In genomic region chr20:21615617-21616080, GRCh38 we compare ENCODE assay signal across 7 cellular contexts.
A peak's percentile ranks its signal among the peaks of the same experiment; 100 is the strongest.
DNase-seq lines count a peak whose midpoint lies in the region; ATAC-seq and TF ChIP-seq lines count a peak whose summit lies in the region.

No MANE protein-coding gene starts in this region.

- H3K36me3 ChIP-seq in GM06990 (ENCODE audit: control insufficient read depth, insufficient read depth, low read length), result no peaks in the 10 kb centered on the region
- H3K36me3 ChIP-seq in HEK293 (ENCODE audit: control insufficient read depth in 2 of 2, insufficient read depth in 1 of 2, low read length in 2 of 2), result no peaks in the 10 kb centered on the region
- no peaks in the 10 kb centered on the region for H3K36me3 ChIP-seq in mucosa of descending colon (ENCODE audit: low read depth)

- DNase-seq in GM06990 (ENCODE audit: extremely low read depth, insufficient read length), result peak; percentile 20
- DNase-seq in NCI-H2171 treated with DMSO at 0.1 percent for 48 hours (lab: John Stamatoyannopoulos, UW), result peak; percentile 77
- DNase-seq in activated CD4-positive, alpha-beta T cell treated with anti-CD3 and anti-CD28 coated beads for 4 hours, result peak; percentile 4 to 35
- peak in 2 of 3 experiments; percentile 0 to 4 for DNase-seq in effector memory CD8-positive, alpha-beta T cell
- peak in 2 of 3 donors; percentile 59 to 65 for DNase-seq in mucosa of descending colon
- peak; percentile 96 for DNase-seq in superior temporal gyrus (ENCODE audit: extremely low spot score)

- intact Hi-C loops in mucosa of descending colon (cut with DNase I, micrococcal nuclease), result no loop called here

- no peak overlapping the region for H3K27ac ChIP-seq in HEK293 (ENCODE audit: extremely low read depth, low read depth, low read length)

- no peaks in the 10 kb centered on the region for H3K4me1 Mint-ChIP-seq in effector memory CD8-positive, alpha-beta T cell (ENCODE audit: low read depth in 2 of 2)

- POLR2A ChIA-PET in HEK293 (lab: Yijun Ruan, JAX), result no interaction called here

- no peaks in the 10 kb centered on the region for H3K9me3 Mint-ChIP-seq in effector memory CD8-positive, alpha-beta T cell

- TF ChIP-seq CTCF in GM06990 (IDR thresholded peaks at IDR 0.05; ENCODE audit: insufficient read depth, low read length, poor library complexity, severe bottlenecking) (peak; percentile 93), HEK293 (tag by site-specific recombination; IDR thresholded peaks at IDR 0.05) (peak; percentile 75), mucosa of descending colon (IDR thresholded peaks at IDR 0.05) (peak; percentile 40)

- no peak overlapping the region for H3K27ac Mint-ChIP-seq in effector memory CD8-positive, alpha-beta T cell

- CTCF ChIA-PET in HEK293 (lab: Yijun Ruan, JAX), result interaction anchor here (0.5 to 3.9 kb wide), 50 partner anchors 9 to 800 kb away, joined by 3 to 28 read pairs (median 4); no protein-coding TSS in a partner anchor

- peaks cover 4 to 29% of the 10 kb centered on the region in 2 donors for H3K27me3 Mint-ChIP-seq in effector memory CD8-positive, alpha-beta T cell

- H3K4me1 ChIP-seq in HEK293 (ENCODE audit: control insufficient read depth, insufficient read depth, low read length) (0 out of 2 replicates have a peak, but pooled peaks cover 4% of the 10 kb centered on the region), mucosa of descending colon (ENCODE audit: low read depth) (no peaks in the 10 kb centered on the region)

- no peak overlapping the region for H3K4me3 Mint-ChIP-seq in effector memory CD8-positive, alpha-beta T cell

- no peak overlapping the region for H3K4me3 ChIP-seq in GM06990 (replicated peaks; ENCODE audit: low read depth, low read length)
- no peak overlapping the region for H3K4me3 ChIP-seq in HEK293 (ENCODE audit: low read depth, low read length)
- H3K4me3 ChIP-seq in mucosa of descending colon, result no peak overlapping the region

- H3K36me3 Mint-ChIP-seq in effector memory CD8-positive, alpha-beta T cell (ENCODE audit: insufficient read depth), result no peaks in the 10 kb centered on the region

- H3K27me3 ChIP-seq in GM06990 (replicated peaks; ENCODE audit: control insufficient read depth, insufficient read depth, low read length), result no peaks in the 10 kb centered on the region; the same call in 1 of the 2 replicates

- H3K9me3 ChIP-seq in HEK293 (ENCODE audit: control insufficient read depth, insufficient read depth, low read depth, low read length) (no peaks in the 10 kb centered on the region), mucosa of descending colon (no peaks in the 10 kb centered on the region)

- ATAC-seq in effector memory CD8-positive, alpha-beta T cell (replicated peaks), result no peak
- ATAC-seq in mucosa of descending colon, result peak; percentile 64

TF ChIP-seq in HEK293, 187 proteins besides CTCF, POLR2A, EP300 and RAD21:
- no peak for TF ChIP-seq ZNF274 (IDR thresholded peaks at IDR 0.05; ENCODE audit: low read length)
- TF ChIP-seq ZNF274 (tag by site-specific recombination; IDR thresholded peaks at IDR 0.05; ENCODE audit: borderline replicate concordance), result no peak
- TF ChIP-seq, protein P1, sequence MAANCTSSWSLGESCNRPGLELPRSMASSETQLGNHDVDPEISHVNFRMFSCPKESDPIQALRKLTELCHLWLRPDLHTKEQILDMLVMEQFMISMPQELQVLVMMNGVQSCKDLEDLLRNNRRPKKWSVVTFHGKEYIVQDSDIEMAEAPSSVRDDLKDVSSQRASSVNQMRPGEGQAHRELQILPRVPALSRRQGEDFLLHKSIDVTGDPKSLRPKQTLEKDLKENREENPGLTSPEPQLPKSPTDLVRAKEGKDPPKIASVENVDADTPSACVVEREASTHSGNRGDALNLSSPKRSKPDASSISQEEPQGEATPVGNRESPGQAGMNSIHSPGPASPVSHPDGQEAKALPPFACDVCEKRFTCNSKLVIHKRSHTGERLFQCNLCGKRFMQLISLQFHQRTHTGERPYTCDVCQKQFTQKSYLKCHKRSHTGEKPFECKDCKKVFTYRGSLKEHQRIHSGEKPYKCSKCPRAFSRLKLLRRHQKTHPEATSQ (tag by site-specific recombination; IDR thresholded peaks at IDR 0.05), result no peak
- no peak for TF ChIP-seq SP3 (tag by site-specific recombination; IDR thresholded peaks at IDR 0.05)
- TF ChIP-seq YY2 (tag by site-specific recombination; IDR thresholded peaks at IDR 0.05), result no peak
- TF ChIP-seq SCRT2 (tag by site-specific recombination; IDR thresholded peaks at IDR 0.05), result peak; percentile 49; the same call in 1 of the 2 replicates
- no peak for TF ChIP-seq ZNF175 (tag by site-specific recombination; IDR thresholded peaks at IDR 0.05)
- TF ChIP-seq ZNF132 (tag by site-specific recombination; IDR thresholded peaks at IDR 0.05; ENCODE audit: borderline replicate concordance), result no peak
- TF ChIP-seq, protein P2, sequence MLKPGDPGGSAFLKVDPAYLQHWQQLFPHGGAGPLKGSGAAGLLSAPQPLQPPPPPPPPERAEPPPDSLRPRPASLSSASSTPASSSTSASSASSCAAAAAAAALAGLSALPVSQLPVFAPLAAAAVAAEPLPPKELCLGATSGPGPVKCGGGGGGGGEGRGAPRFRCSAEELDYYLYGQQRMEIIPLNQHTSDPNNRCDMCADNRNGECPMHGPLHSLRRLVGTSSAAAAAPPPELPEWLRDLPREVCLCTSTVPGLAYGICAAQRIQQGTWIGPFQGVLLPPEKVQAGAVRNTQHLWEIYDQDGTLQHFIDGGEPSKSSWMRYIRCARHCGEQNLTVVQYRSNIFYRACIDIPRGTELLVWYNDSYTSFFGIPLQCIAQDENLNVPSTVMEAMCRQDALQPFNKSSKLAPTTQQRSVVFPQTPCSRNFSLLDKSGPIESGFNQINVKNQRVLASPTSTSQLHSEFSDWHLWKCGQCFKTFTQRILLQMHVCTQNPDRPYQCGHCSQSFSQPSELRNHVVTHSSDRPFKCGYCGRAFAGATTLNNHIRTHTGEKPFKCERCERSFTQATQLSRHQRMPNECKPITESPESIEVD (tag by site-specific recombination; IDR thresholded peaks at IDR 0.05), result no peak
- TF ChIP-seq ZNF664 (tag by site-specific recombination; IDR thresholded peaks at IDR 0.05), result no peak
- no peak for TF ChIP-seq ZNF292 (tag by site-specific recombination; IDR thresholded peaks at IDR 0.05; ENCODE audit: borderline replicate concordance, low read depth)
- TF ChIP-seq ZNF654 (tag by site-specific recombination; IDR thresholded peaks at IDR 0.05; ENCODE audit: low read depth), result peak; percentile 86
- peak; percentile 49 for TF ChIP-seq ZBTB17 (tag by site-specific recombination; IDR thresholded peaks at IDR 0.05)
- no peak for TF ChIP-seq ZNF610 (tag by site-specific recombination; IDR thresholded peaks at IDR 0.05; ENCODE audit: borderline replicate concordance)
- 0 out of 2 replicates have a peak, but pooled peaks have one; percentile 9 for TF ChIP-seq SCRT1 (tag by site-specific recombination; IDR thresholded peaks at IDR 0.05; ENCODE audit: borderline replicate concordance)

Comparison
In these comparisons a context has a peak if more than half of its experiments do, and no peak if none do; other contexts are left out.
1. DNase-seq: peak in every context shown above with its lines; median percentile 96 in superior temporal gyrus; 77 in NCI-H2171 treated with DMSO at 0.1 percent for 48 hours; 62 in mucosa of descending colon; 20 in GM06990; 20 in activated CD4-positive, alpha-beta T cell treated with anti-CD3 and anti-CD28 coated beads for 4 hours; 2 in effector memory CD8-positive, alpha-beta T cell.
2. CTCF ChIP-seq: peak in every context shown above with its lines; median percentile 93 in GM06990; 75 in HEK293; 40 in mucosa of descending colon.